In genomic region chr14:103108749-103109207, GRCh38 we compare ENCODE assay signal across 10 cellular contexts. TPM values are rescaled to one million over a fixed set of nuclear protein-coding genes. Genes with fewer than 3 reads are reported as not detected.
A peak's percentile ranks its signal among the peaks of the same experiment; 100 is the strongest.
DNase-seq lines count a peak whose midpoint lies in the region; ATAC-seq, FAIRE-seq and TF ChIP-seq lines count a peak whose summit lies in the region.
"Had no signal": no experiment of that assay in that cellular context is flagged by ENCODE, and none has a peak within 500 bp of the region (broad histone marks: within the 10 kb centered on the region; RNA-seq: fewer than 3 reads in every experiment).

No MANE protein-coding gene starts in this region.

- H3K27me3 ChIP-seq in prostate gland (replicated peaks; ENCODE audit: insufficient read depth): peaks cover 6% of the 10 kb centered on the region

- peaks cover 4% of the 10 kb centered on the region for H3K4me1 Mint-ChIP-seq in activated CD4-positive, alpha-beta T cell treated with anti-CD3 and anti-CD28 coated beads, Interleukin-2, amount 10 ng/mL, durations not matched to agents 24 days and 14 days
- peaks cover 5% of the 10 kb centered on the region for H3K4me1 Mint-ChIP-seq in activated CD4-positive, alpha-beta T cell treated with anti-CD3 and anti-CD28 coated beads, Interleukin-2, amount 10 ng/mL, durations not matched to agents 7 days and 5 days
- peaks cover 40% of the 10 kb centered on the region for H3K4me1 Mint-ChIP-seq in stimulated activated naive CD8-positive, alpha-beta T cell treated with anti-CD3 and anti-CD28 coated beads, Interleukin-15, amount 100 ng/mL, for 72 hours

- FAIRE-seq in HTR-8/SVneo (lab: Jason Lieb, UNC): peak; percentile 71

- WGBS in prostate gland: 39% methylated on average over 8 of the region's 9 CpGs

- H3K4me3 Mint-ChIP-seq in activated CD4-positive, alpha-beta T cell treated with anti-CD3 and anti-CD28 coated beads, Interleukin-2, amount 10 ng/mL, durations not matched to agents 24 days and 14 days: no peak overlapping the region
- no peak overlapping the region for H3K4me3 Mint-ChIP-seq in activated CD4-positive, alpha-beta T cell treated with anti-CD3 and anti-CD28 coated beads, Interleukin-2, amount 10 ng/mL, durations not matched to agents 7 days and 5 days
- H3K4me3 Mint-ChIP-seq in stimulated activated naive CD8-positive, alpha-beta T cell treated with anti-CD3 and anti-CD28 coated beads, Interleukin-15, amount 100 ng/mL, for 72 hours: peak overlapping the region in 1 of 2 donors; percentile 6

- intact Hi-C loops in activated CD4-positive, alpha-beta T cell treated with anti-CD3 and anti-CD28 coated beads, Interleukin-2, amount 10 ng/mL, durations not matched to agents 24 days and 14 days (cut with micrococcal nuclease): loop anchor here (5.0 kb wide), 1 partner anchor 79 kb away; no protein-coding TSS in a partner anchor
- intact Hi-C loops in prostate gland (cut with DNase I): loop anchor here (5.0 kb wide), 2 partner anchors 79 to 184 kb away; no protein-coding TSS in a partner anchor

- H3K27me3 Mint-ChIP-seq in activated CD4-positive, alpha-beta T cell treated with anti-CD3 and anti-CD28 coated beads, Interleukin-2, amount 10 ng/mL, durations not matched to agents 24 days and 14 days: peaks cover 9% of the 10 kb centered on the region
- peaks cover 11% of the 10 kb centered on the region for H3K27me3 Mint-ChIP-seq in activated CD4-positive, alpha-beta T cell treated with anti-CD3 and anti-CD28 coated beads, Interleukin-2, amount 10 ng/mL, durations not matched to agents 7 days and 5 days
- H3K27me3 Mint-ChIP-seq in stimulated activated naive CD8-positive, alpha-beta T cell treated with anti-CD3 and anti-CD28 coated beads, Interleukin-15, amount 100 ng/mL, for 72 hours: peaks cover 57% of the 10 kb centered on the region

- no peak overlapping the region for H3K27ac ChIP-seq in prostate gland

- peak; percentile 82 for ATAC-seq in stimulated activated naive CD8-positive, alpha-beta T cell treated with anti-CD3 and anti-CD28 coated beads, Interleukin-15, amount 100 ng/mL, for 72 hours

- POLR2A ChIA-PET in activated CD4-positive, alpha-beta T cell treated with anti-CD3 and anti-CD28 coated beads, Interleukin-2, amount 10 ng/mL, durations not matched to agents 7 days and 5 days (lab: Charles Lee): no interaction called here

- no peak overlapping the region for H3K27ac Mint-ChIP-seq in activated CD4-positive, alpha-beta T cell treated with anti-CD3 and anti-CD28 coated beads, Interleukin-2, amount 10 ng/mL, durations not matched to agents 24 days and 14 days
- H3K27ac Mint-ChIP-seq in activated CD4-positive, alpha-beta T cell treated with anti-CD3 and anti-CD28 coated beads, Interleukin-2, amount 10 ng/mL, durations not matched to agents 7 days and 5 days: no peak overlapping the region
- peak overlapping the region; percentile 93 to 94 for H3K27ac Mint-ChIP-seq in stimulated activated naive CD8-positive, alpha-beta T cell treated with anti-CD3 and anti-CD28 coated beads, Interleukin-15, amount 100 ng/mL, for 72 hours

- CTCF ChIA-PET in activated CD4-positive, alpha-beta T cell treated with anti-CD3 and anti-CD28 coated beads, Interleukin-2, amount 10 ng/mL, durations not matched to agents 7 days and 5 days (lab: Charles Lee): interaction anchor here (1.0 kb wide), 1 partner anchor 183 kb away, joined by 3 read pairs; no protein-coding TSS in a partner anchor

- peaks cover 4% of the 10 kb centered on the region for H3K4me1 ChIP-seq in prostate gland (replicated peaks)

- no peaks in the 10 kb centered on the region for H3K9me3 ChIP-seq in prostate gland
- H3K9me3 ChIP-seq: heart right ventricle had no signal

- TF ChIP-seq CTCF in prostate gland (IDR thresholded peaks at IDR 0.05): no peak

- no peak for TF ChIP-seq POLR2A in prostate gland (IDR thresholded peaks at IDR 0.05)

- no peaks in the 10 kb centered on the region for H3K36me3 Mint-ChIP-seq in activated CD4-positive, alpha-beta T cell treated with anti-CD3 and anti-CD28 coated beads, Interleukin-2, amount 10 ng/mL, durations not matched to agents 24 days and 14 days (ENCODE audit: low read depth)
- no peaks in the 10 kb centered on the region for H3K36me3 Mint-ChIP-seq in activated CD4-positive, alpha-beta T cell treated with anti-CD3 and anti-CD28 coated beads, Interleukin-2, amount 10 ng/mL, durations not matched to agents 7 days and 5 days (ENCODE audit: low read depth)

- no peak overlapping the region for H3K4me3 ChIP-seq in prostate gland
- H3K4me3 ChIP-seq: heart right ventricle had no signal

- no peaks in the 10 kb centered on the region for H3K36me3 ChIP-seq in prostate gland
- H3K36me3 ChIP-seq: heart right ventricle had no signal

- H3K9me3 Mint-ChIP-seq in activated CD4-positive, alpha-beta T cell treated with anti-CD3 and anti-CD28 coated beads, Interleukin-2, amount 10 ng/mL, durations not matched to agents 24 days and 14 days: no peaks in the 10 kb centered on the region
- no peaks in the 10 kb centered on the region for H3K9me3 Mint-ChIP-seq in activated CD4-positive, alpha-beta T cell treated with anti-CD3 and anti-CD28 coated beads, Interleukin-2, amount 10 ng/mL, durations not matched to agents 7 days and 5 days
- no peaks in the 10 kb centered on the region for H3K9me3 Mint-ChIP-seq in stimulated activated naive CD8-positive, alpha-beta T cell treated with anti-CD3 and anti-CD28 coated beads, Interleukin-15, amount 100 ng/mL, for 72 hours

- peak; percentile 65 for DNase-seq in activated CD4-positive, alpha-beta T cell treated with anti-CD3 and anti-CD28 coated beads, Interleukin-2, amount 10 ng/mL, durations not matched to agents 24 days and 14 days
- DNase-seq in activated CD4-positive, alpha-beta T cell treated with anti-CD3 and anti-CD28 coated beads, Interleukin-2, amount 10 ng/mL, durations not matched to agents 7 days and 5 days: no peak
- DNase-seq in HTR-8/SVneo (ENCODE audit: insufficient read length, low spot score) (peak; percentile 68), amniotic epithelial cell (ENCODE audit: low read depth) (peak; percentile 53), prostate gland (ENCODE audit: low spot score) (no peak), HuH-7.5 (ENCODE audit: low spot score) (no peak), DMS114 treated with DMSO at 0.1 percent for 48 hours (lab: John Stamatoyannopoulos, UW; ENCODE audit: unreplicated experiment) (no peak)
- DNase-seq in stimulated activated naive CD8-positive, alpha-beta T cell treated with anti-CD3 and anti-CD28 coated beads, Interleukin-15, amount 100 ng/mL, for 72 hours: peak; percentile 40 to 76
- DNase-seq: heart right ventricle had no signal

RNA-seq across cellular contexts. Expression of gene EXOC3L4, which starts 14.3 kb away (rescaled TPM):
- total RNA-seq in activated CD4-positive, alpha-beta T cell treated with anti-CD3 and anti-CD28 coated beads, Interleukin-2, amount 10 ng/mL, durations not matched to agents 24 days and 14 days: not detected in 2 replicates
- total RNA-seq in activated CD4-positive, alpha-beta T cell treated with anti-CD3 and anti-CD28 coated beads, Interleukin-2, amount 10 ng/mL, durations not matched to agents 7 days and 5 days: not detected
- 1 to 10 TPM in 1 of 2 donors, under 1 TPM in 1; 0.27 to 2.0 TPM for total RNA-seq in prostate gland

RNA-seq across cellular contexts. Expression of gene TNFAIP2, which starts 14.5 kb away (rescaled TPM):
- 0.37 and 0.50 TPM in 2 replicates for total RNA-seq in activated CD4-positive, alpha-beta T cell treated with anti-CD3 and anti-CD28 coated beads, Interleukin-2, amount 10 ng/mL, durations not matched to agents 24 days and 14 days
- under 1 TPM in 1 of 2 experiments, not detected in 1; 0.60 TPM for total RNA-seq in activated CD4-positive, alpha-beta T cell treated with anti-CD3 and anti-CD28 coated beads, Interleukin-2, amount 10 ng/mL, durations not matched to agents 7 days and 5 days
- total RNA-seq in prostate gland: 10 to 100 TPM; 36.5 to 46.4 TPM

RNA-seq across cellular contexts. Expression of gene LBHD2, which starts 24.8 kb away (rescaled TPM):
- total RNA-seq in activated CD4-positive, alpha-beta T cell treated with anti-CD3 and anti-CD28 coated beads, Interleukin-2, amount 10 ng/mL, durations not matched to agents 24 days and 14 days: not detected in 2 replicates
- not detected for total RNA-seq in activated CD4-positive, alpha-beta T cell treated with anti-CD3 and anti-CD28 coated beads, Interleukin-2, amount 10 ng/mL, durations not matched to agents 7 days and 5 days
- 1 to 10 TPM in 1 of 2 donors, not detected in 1; 3.3 TPM for total RNA-seq in prostate gland
- total RNA-seq: heart right ventricle, HT-29 had no signal

RNA-seq across cellular contexts. Expression of gene CDC42BPB, which starts 51.4 kb away (rescaled TPM):
- 1.5 and 1.7 TPM in 2 replicates for total RNA-seq in activated CD4-positive, alpha-beta T cell treated with anti-CD3 and anti-CD28 coated beads, Interleukin-2, amount 10 ng/mL, durations not matched to agents 24 days and 14 days
- total RNA-seq in activated CD4-positive, alpha-beta T cell treated with anti-CD3 and anti-CD28 coated beads, Interleukin-2, amount 10 ng/mL, durations not matched to agents 7 days and 5 days: 1 to 10 TPM in 1 of 2 experiments, under 1 TPM in 1; 0.81 to 1.1 TPM
- total RNA-seq in prostate gland: 100 to 1,000 TPM in 1 of 2 donors, 10 to 100 TPM in 1; 78.9 to 172 TPM

Comparison
In these comparisons a context has a peak if more than half of its experiments do, and no peak if none do; other contexts are left out.
1. DNase-seq: peak in activated CD4-positive, alpha-beta T cell treated with anti-CD3 and anti-CD28 coated beads, Interleukin-2, amount 10 ng/mL, durations not matched to agents 24 days and 14 days (single experiment), HTR-8/SVneo (single experiment), amniotic epithelial cell (single experiment) and stimulated activated naive CD8-positive, alpha-beta T cell treated with anti-CD3 and anti-CD28 coated beads, Interleukin-15, amount 100 ng/mL, for 72 hours (2 of 2); none in activated CD4-positive, alpha-beta T cell treated with anti-CD3 and anti-CD28 coated beads, Interleukin-2, amount 10 ng/mL, durations not matched to agents 7 days and 5 days (single experiment), prostate gland (single experiment), HuH-7.5 (single experiment) and DMS114 treated with DMSO at 0.1 percent for 48 hours (single experiment).
2. H3K27ac Mint-ChIP-seq: peak in stimulated activated naive CD8-positive, alpha-beta T cell treated with anti-CD3 and anti-CD28 coated beads, Interleukin-15, amount 100 ng/mL, for 72 hours (2 of 2); none in activated CD4-positive, alpha-beta T cell treated with anti-CD3 and anti-CD28 coated beads, Interleukin-2, amount 10 ng/mL, durations not matched to agents 24 days and 14 days (single experiment) and activated CD4-positive, alpha-beta T cell treated with anti-CD3 and anti-CD28 coated beads, Interleukin-2, amount 10 ng/mL, durations not matched to agents 7 days and 5 days (single experiment).
3. RNA of gene TNFAIP2, which starts 14.5 kb away (total RNA-seq): 36.5 to 46.4 TPM in prostate gland; 0.60 TPM in activated CD4-positive, alpha-beta T cell treated with anti-CD3 and anti-CD28 coated beads, Interleukin-2, amount 10 ng/mL, durations not matched to agents 7 days and 5 days and 0.37 to 0.50 TPM in activated CD4-positive, alpha-beta T cell treated with anti-CD3 and anti-CD28 coated beads, Interleukin-2, amount 10 ng/mL, durations not matched to agents 24 days and 14 days; every median in the first group is over 10 times any median in the second.